In genomic region chr14:71636820-71637471, GRCh38 we compare ENCODE assay signal across 20 cellular contexts.
DNase-seq lines count a peak whose midpoint lies in the region; ATAC-seq and TF ChIP-seq lines count a peak whose summit lies in the region.
"Had no signal": no experiment of that assay in that cellular context is flagged by ENCODE, and none has a peak within 500 bp of the region (broad histone marks: within the 10 kb centered on the region; RNA-seq: fewer than 3 reads in every experiment).

No MANE protein-coding gene starts in this region.

- peaks cover 9% of the 10 kb centered on the region for H3K36me3 ChIP-seq in left ventricle myocardium inferior
- no peaks in the 10 kb centered on the region for H3K36me3 ChIP-seq in KMS-11 (ENCODE audit: insufficient read depth)

- H3K4me3 ChIP-seq in left ventricle myocardium inferior (peak overlapping the region; percentile 38), KMS-11 (IDR thresholded peaks at IDR 0.05; ENCODE audit: insufficient read depth, low read depth, low read length) (no peak overlapping the region)
- H3K4me3 ChIP-seq: A549, GM23338, K562 had no signal

- no peaks in the 10 kb centered on the region for H4K20me1 ChIP-seq in KMS-11 (ENCODE audit: insufficient read depth)

- intact Hi-C loops in left ventricle myocardium inferior (cut with micrococcal nuclease): no loop called here
- intact Hi-C loops in left cardiac atrium (cut with DNase I): no loop called here
- intact Hi-C loops in activated CD4-positive, alpha-beta T cell treated with anti-CD3 and anti-CD28 coated beads, Interleukin-2, amount 10 ng/mL, durations not matched to agents 24 days and 14 days (cut with micrococcal nuclease): no loop called here

- peaks cover 27% of the 10 kb centered on the region for H3K36me3 Mint-ChIP-seq in chondrocyte (ENCODE audit: low read depth)
- H3K36me3 Mint-ChIP-seq in osteocyte (ENCODE audit: unreplicated experiment): peaks cover 18% of the 10 kb centered on the region
- H3K36me3 Mint-ChIP-seq in activated CD4-positive, alpha-beta T cell treated with anti-CD3 and anti-CD28 coated beads, Interleukin-2, amount 10 ng/mL, durations not matched to agents 24 days and 14 days (ENCODE audit: low read depth): peaks cover 67% of the 10 kb centered on the region

- no peaks in the 10 kb centered on the region for H3K27me3 ChIP-seq in left ventricle myocardium inferior (ENCODE audit: low read depth)
- H3K27me3 ChIP-seq in KMS-11 (ENCODE audit: insufficient read depth, low read depth): no peaks in the 10 kb centered on the region

- H3K27me3 Mint-ChIP-seq in chondrocyte (ENCODE audit: low read depth): no peaks in the 10 kb centered on the region
- H3K27me3 Mint-ChIP-seq in osteocyte (ENCODE audit: unreplicated experiment): no peaks in the 10 kb centered on the region
- no peaks in the 10 kb centered on the region for H3K27me3 Mint-ChIP-seq in stimulated activated naive CD8-positive, alpha-beta T cell treated with anti-CD3 and anti-CD28 coated beads, Interleukin-15, amount 100 ng/mL, for 72 hours
- no peaks in the 10 kb centered on the region for H3K27me3 Mint-ChIP-seq in activated CD4-positive, alpha-beta T cell treated with anti-CD3 and anti-CD28 coated beads, Interleukin-2, amount 10 ng/mL, durations not matched to agents 24 days and 14 days
- H3K27me3 Mint-ChIP-seq: CD4-positive, alpha-beta T cell had no signal

- H3K4me1 Mint-ChIP-seq in chondrocyte (ENCODE audit: low read depth) (peaks cover 48% of the 10 kb centered on the region), osteocyte (ENCODE audit: unreplicated experiment) (peaks cover 57% of the 10 kb centered on the region)
- peaks cover 26% of the 10 kb centered on the region for H3K4me1 Mint-ChIP-seq in stimulated activated naive CD8-positive, alpha-beta T cell treated with anti-CD3 and anti-CD28 coated beads, Interleukin-15, amount 100 ng/mL, for 72 hours
- peaks cover 9% of the 10 kb centered on the region for H3K4me1 Mint-ChIP-seq in activated CD4-positive, alpha-beta T cell treated with anti-CD3 and anti-CD28 coated beads, Interleukin-2, amount 10 ng/mL, durations not matched to agents 24 days and 14 days

- TF ChIP-seq CTCF in left ventricle myocardium inferior (IDR thresholded peaks at IDR 0.05; ENCODE audit: borderline replicate concordance): no peak
- no peak for TF ChIP-seq CTCF in KMS-11 (conservative IDR thresholded peaks at IDR 0.05; ENCODE audit: low read depth, low read length)
- TF ChIP-seq CTCF in chondrocyte (IDR thresholded peaks at IDR 0.05): no peak
- TF ChIP-seq CTCF in osteocyte (IDR thresholded peaks at IDR 0.05): no peak

- H3K4me1 ChIP-seq in left ventricle myocardium inferior: no peaks in the 10 kb centered on the region
- peaks cover 22% of the 10 kb centered on the region for H3K4me1 ChIP-seq in KMS-11 (ENCODE audit: low read depth, poor library complexity, severe bottlenecking)
- H3K4me1 ChIP-seq: A549, Caco-2 had no signal

- peak overlapping the region; percentile 71 for H2AFZ ChIP-seq in KMS-11 (ENCODE audit: low read depth)
- H2AFZ ChIP-seq: GM23338 had no signal

- no peaks in the 10 kb centered on the region for H3K79me2 ChIP-seq in KMS-11 (ENCODE audit: insufficient read depth, low read depth)

- H3K27ac ChIP-seq in left ventricle myocardium inferior (replicated peaks) (peak overlapping the region; percentile 18), KMS-11 (peak overlapping the region; percentile 58)
- H3K27ac ChIP-seq: 22Rv1, A549, C4-2B had no signal

- ATAC-seq in left cardiac atrium (no peak), HG02840 (IDR thresholded peaks at IDR 0.05; ENCODE audit: low FRiP score, unreplicated experiment) (no peak)
- ATAC-seq in stimulated activated naive CD8-positive, alpha-beta T cell treated with anti-CD3 and anti-CD28 coated beads, Interleukin-15, amount 100 ng/mL, for 72 hours: no peak
- ATAC-seq: A549, GM23338, HCT116, K562 had no signal

- H3K27ac Mint-ChIP-seq in chondrocyte (ENCODE audit: unreplicated experiment) (peak overlapping the region; percentile 38), osteocyte (ENCODE audit: unreplicated experiment) (peak overlapping the region; percentile 77)
- H3K27ac Mint-ChIP-seq in stimulated activated naive CD8-positive, alpha-beta T cell treated with anti-CD3 and anti-CD28 coated beads, Interleukin-15, amount 100 ng/mL, for 72 hours: peak overlapping the region in 1 of 2 donors; percentile 12
- no peak overlapping the region for H3K27ac Mint-ChIP-seq in activated CD4-positive, alpha-beta T cell treated with anti-CD3 and anti-CD28 coated beads, Interleukin-2, amount 10 ng/mL, durations not matched to agents 24 days and 14 days
- H3K27ac Mint-ChIP-seq: CD4-positive, alpha-beta T cell; GM23338 had no signal

- peak overlapping the region; percentile 40; the same call in 1 of the 2 replicates for H3K9ac ChIP-seq in KMS-11

- H3K4me3 Mint-ChIP-seq in chondrocyte (ENCODE audit: unreplicated experiment) (no peak overlapping the region), osteocyte (ENCODE audit: unreplicated experiment) (no peak overlapping the region)
- H3K4me3 Mint-ChIP-seq in stimulated activated naive CD8-positive, alpha-beta T cell treated with anti-CD3 and anti-CD28 coated beads, Interleukin-15, amount 100 ng/mL, for 72 hours: no peak overlapping the region
- no peak overlapping the region for H3K4me3 Mint-ChIP-seq in activated CD4-positive, alpha-beta T cell treated with anti-CD3 and anti-CD28 coated beads, Interleukin-2, amount 10 ng/mL, durations not matched to agents 24 days and 14 days
- H3K4me3 Mint-ChIP-seq: CD4-positive, alpha-beta T cell; GM23338; HFFc6 had no signal

- DNase-seq in left ventricle myocardium inferior (no peak), left cardiac atrium (no peak), chondrocyte (ENCODE audit: low spot score) (no peak), osteocyte (ENCODE audit: extremely low spot score, unreplicated experiment) (no peak)
- no peak for DNase-seq in stimulated activated naive CD8-positive, alpha-beta T cell treated with anti-CD3 and anti-CD28 coated beads, Interleukin-15, amount 100 ng/mL, for 72 hours
- DNase-seq in activated CD4-positive, alpha-beta T cell treated with anti-CD3 and anti-CD28 coated beads, Interleukin-2, amount 10 ng/mL, durations not matched to agents 24 days and 14 days: no peak
- DNase-seq: AML-193; Caco-2; CD4-positive, alpha-beta T cell; H7; HFFc6; IMR-90 had no signal

- H3K4me2 ChIP-seq in KMS-11: peak overlapping the region; percentile 84
- H3K4me2 ChIP-seq: A549, GM23338 had no signal

- H3K9me3 ChIP-seq in left ventricle myocardium inferior (replicated peaks): peaks cover 19% of the 10 kb centered on the region
- H3K9me3 ChIP-seq: A549, Caco-2 had no signal

- H3K9me3 Mint-ChIP-seq in chondrocyte (ENCODE audit: low read depth): peaks cover 7% of the 10 kb centered on the region
- peaks cover 6% of the 10 kb centered on the region for H3K9me3 Mint-ChIP-seq in osteocyte (ENCODE audit: unreplicated experiment)
- peaks cover 8 to 18% of the 10 kb centered on the region in 2 donors for H3K9me3 Mint-ChIP-seq in stimulated activated naive CD8-positive, alpha-beta T cell treated with anti-CD3 and anti-CD28 coated beads, Interleukin-15, amount 100 ng/mL, for 72 hours
- H3K9me3 Mint-ChIP-seq in activated CD4-positive, alpha-beta T cell treated with anti-CD3 and anti-CD28 coated beads, Interleukin-2, amount 10 ng/mL, durations not matched to agents 24 days and 14 days: peaks cover 10% of the 10 kb centered on the region
